In genomic region chr11:79493555-79494171, GRCh38 we compare ENCODE assay signal across 8 cellular contexts. TPM values are rescaled to one million over a fixed set of nuclear protein-coding genes. Genes with fewer than 3 reads are reported as not detected.
DNase-seq lines count a peak whose midpoint lies in the region; ATAC-seq and TF ChIP-seq lines count a peak whose summit lies in the region.

No MANE protein-coding gene starts in this region.

- H3F3A ChIP-seq in DOHH2 (ENCODE audit: control insufficient read depth, insufficient read depth): no peaks in the 10 kb centered on the region

- no peaks in the 10 kb centered on the region for H3K36me3 Mint-ChIP-seq in activated naive CD4-positive, alpha-beta T cell treated with anti-CD3 and anti-CD28 coated beads, Interleukin-2, amount 50 U/mL, for 72 hours

- no peak overlapping the region for H3K4me2 ChIP-seq in DOHH2 (ENCODE audit: low read length)

- H3K4me1 ChIP-seq in DOHH2 (ENCODE audit: control insufficient read depth, low read length) (no peaks in the 10 kb centered on the region), NT2/D1 (ENCODE audit: insufficient read depth, insufficient read length) (no peaks in the 10 kb centered on the region), cardiac muscle cell (ENCODE audit: low read depth) (no peaks in the 10 kb centered on the region)

- H4K20me1 ChIP-seq in DOHH2 (ENCODE audit: control insufficient read depth, insufficient read depth, low read depth, low read length): no peaks in the 10 kb centered on the region

- no peak overlapping the region for H3K4me3 ChIP-seq in DOHH2 (ENCODE audit: low read length)
- H3K4me3 ChIP-seq in NT2/D1 (ENCODE audit: insufficient read length, low read depth): no peak overlapping the region
- no peak overlapping the region for H3K4me3 ChIP-seq in cardiac muscle cell

- H3K27ac ChIP-seq in DOHH2 (ENCODE audit: low read depth, low read length): no peak overlapping the region
- H3K27ac ChIP-seq in cardiac muscle cell: no peak overlapping the region

- no peaks in the 10 kb centered on the region for H3K79me2 ChIP-seq in DOHH2 (ENCODE audit: control insufficient read depth, low read length)

- peak; percentile 83 for ATAC-seq in GM21423 (IDR thresholded peaks at IDR 0.05; ENCODE audit: unreplicated experiment)
- peak in 1 of 2 donors; percentile 38 for ATAC-seq in activated naive CD4-positive, alpha-beta T cell treated with anti-CD3 and anti-CD28 coated beads, Interleukin-2, amount 50 U/mL, for 72 hours

- H3K27me3 ChIP-seq in DOHH2 (ENCODE audit: control insufficient read depth, low read length) (no peaks in the 10 kb centered on the region), NT2/D1 (ENCODE audit: insufficient read depth, insufficient read length) (peaks cover 5% of the 10 kb centered on the region), cardiac muscle cell (no peaks in the 10 kb centered on the region)

- DNase-seq in HT-29 (ENCODE audit: low spot score): peak; percentile 86
- DNase-seq in NT2/D1 (ENCODE audit: low read depth, low spot score): peak; percentile 83
- DNase-seq in activated naive CD4-positive, alpha-beta T cell treated with anti-CD3 and anti-CD28 coated beads, Interleukin-2, amount 50 U/mL, for 72 hours (ENCODE audit: low spot score in 2 of 2): peak; percentile 55 to 68
- DNase-seq in cardiac muscle cell (ENCODE audit: low read depth in 1 of 2, low spot score in 1 of 2): peak; percentile 73 to 91
- DNase-seq in putamen (ENCODE audit: low spot score): peak; percentile 37
- DNase-seq in DMS79 treated with DMSO at 0.1 percent for 48 hours (lab: John Stamatoyannopoulos, UW): no peak

- TF ChIP-seq CTCF in DOHH2 (IDR thresholded peaks at IDR 0.05; ENCODE audit: low read depth, low read length, poor library complexity, severe bottlenecking) (peak; percentile 82), cardiac muscle cell (IDR thresholded peaks at IDR 0.05; ENCODE audit: low read depth, low read length) (peak; percentile 96)

- H3K9me3 Mint-ChIP-seq in activated naive CD4-positive, alpha-beta T cell treated with anti-CD3 and anti-CD28 coated beads, Interleukin-2, amount 50 U/mL, for 72 hours: peaks cover 7 to 8% of the 10 kb centered on the region in 2 donors

- no peaks in the 10 kb centered on the region for H3K9me2 ChIP-seq in DOHH2 (replicated peaks; ENCODE audit: control insufficient read depth, low read length)

- no peak overlapping the region for H3K27ac Mint-ChIP-seq in activated naive CD4-positive, alpha-beta T cell treated with anti-CD3 and anti-CD28 coated beads, Interleukin-2, amount 50 U/mL, for 72 hours

- no peaks in the 10 kb centered on the region for H3K36me3 ChIP-seq in DOHH2 (ENCODE audit: control insufficient read depth, low read length)
- H3K36me3 ChIP-seq in NT2/D1 (ENCODE audit: insufficient read depth, insufficient read length, low read length): no peaks in the 10 kb centered on the region
- no peaks in the 10 kb centered on the region for H3K36me3 ChIP-seq in cardiac muscle cell

- no peak overlapping the region for H3K9ac ChIP-seq in NT2/D1 (ENCODE audit: insufficient read length, low read depth)

- no peaks in the 10 kb centered on the region for H3K9me3 ChIP-seq in DOHH2 (ENCODE audit: control insufficient read depth, insufficient read depth, low read length)
- H3K9me3 ChIP-seq in NT2/D1 (ENCODE audit: insufficient read depth, low read length): no peaks in the 10 kb centered on the region
- H3K9me3 ChIP-seq in cardiac muscle cell (ENCODE audit: low read depth): no peaks in the 10 kb centered on the region

RNA-seq across cellular contexts. Expression of gene TENM4, which starts 52.8 kb away (rescaled TPM):
- not detected in 2 replicates for total RNA-seq in HT-29 (2014; rRNA removed; shearing (Covaris generic))
- not detected for total RNA-seq in activated naive CD4-positive, alpha-beta T cell treated with anti-CD3 and anti-CD28 coated beads, Interleukin-2, amount 50 U/mL, for 72 hours
- total RNA-seq in cardiac muscle cell: 59.6 and 105 TPM in 2 replicates
- polyA plus RNA-seq in cardiac muscle cell: 19.0 and 27.3 TPM in 2 replicates

Comparison
In these comparisons a context has a peak if more than half of its experiments do, and no peak if none do; other contexts are left out.
1. RNA of gene TENM4, which starts 52.8 kb away (total RNA-seq): 59.6 to 105 TPM in cardiac muscle cell; not detected in HT-29 and not detected in activated naive CD4-positive, alpha-beta T cell treated with anti-CD3 and anti-CD28 coated beads, Interleukin-2, amount 50 U/mL, for 72 hours; every median in the first group is over 10 times any median in the second.